ENCODE assay signal across 1 cellular context in genomic region chr7:87028636-87029035, GRCh38.
TF ChIP-seq lines count a peak whose summit lies in the region.

No MANE protein-coding gene starts in this region.

TF ChIP-seq in K562, 482 proteins besides CTCF, POLR2A, EP300 and RAD21 (continued from another document):
- TF ChIP-seq TFE3 (CRISPR knock-in tag; IDR thresholded peaks at IDR 0.05): peak; percentile 17; the same call in 1 of the 2 replicates
- TF ChIP-seq PRDM10 (IDR thresholded peaks at IDR 0.05; ENCODE audit: partially characterized antibody): peak; percentile 83
- 0 out of 2 replicates have a peak, but pooled peaks have one; percentile 44 for TF ChIP-seq SMARCA4 (IDR thresholded peaks at IDR 0.05)
- TF ChIP-seq ELK1 (CRISPR knock-in tag; IDR thresholded peaks at IDR 0.05): no peak
- no peak for TF ChIP-seq FOXM1 (IDR thresholded peaks at IDR 0.05; ENCODE audit: low read depth)
- no peak for TF ChIP-seq FOXM1 (CRISPR knock-in tag; IDR thresholded peaks at IDR 0.05; ENCODE audit: low read depth)
- TF ChIP-seq CC2D1A (IDR thresholded peaks at IDR 0.05): peak; percentile 56; the same call in 1 of the 2 replicates
- TF ChIP-seq ZNF217 (CRISPR knock-in tag; IDR thresholded peaks at IDR 0.05): no peak
- peak; percentile 79 for TF ChIP-seq MEIS2 (IDR thresholded peaks at IDR 0.05; ENCODE audit: partially characterized antibody)
- TF ChIP-seq PBX2 (CRISPR knock-in tag; IDR thresholded peaks at IDR 0.05; ENCODE audit: low read depth): no peak
- peak; percentile 29; the same call in 1 of the 2 replicates for TF ChIP-seq PBX2 (tag; conservative IDR thresholded peaks at IDR 0.05; ENCODE audit: low read depth)
TF ChIP-seq in K562: peak in this region for 31.
